14 cellular contexts compared by ENCODE assay signal in genomic region chr1:161949543-161949942, GRCh38.
A peak's percentile ranks its signal among the peaks of the same experiment; 100 is the strongest.
DNase-seq lines count a peak whose midpoint lies in the region; ATAC-seq and TF ChIP-seq lines count a peak whose summit lies in the region.
"Had no signal": no experiment of that assay in that cellular context is flagged by ENCODE, and none has a peak within 500 bp of the region (broad histone marks: within the 10 kb centered on the region; RNA-seq: fewer than 3 reads in every experiment).

No MANE protein-coding gene starts in this region.

- CTCF ChIA-PET in HEK293T (lab: Yijun Ruan, JAX) = no interaction called here

- peak overlapping the region; percentile 15; the same call in 1 of the 2 replicates for H3K4me2 ChIP-seq in BLaER1
- H3K4me2 ChIP-seq: KMS-11 had no signal

- no peaks in the 10 kb centered on the region for H3K9me3 ChIP-seq in BLaER1
- H3K9me3 ChIP-seq: SJSA1 had no signal

- no peaks in the 10 kb centered on the region for H3K27me3 Mint-ChIP-seq in chondrocyte (ENCODE audit: low read depth)
- H3K27me3 Mint-ChIP-seq in osteocyte (ENCODE audit: unreplicated experiment) = no peaks in the 10 kb centered on the region

- no peaks in the 10 kb centered on the region; the same call in 1 of the 2 replicates for H4K20me1 ChIP-seq in BLaER1

- no peak overlapping the region for H3K27ac ChIP-seq in BLaER1
- H3K27ac ChIP-seq: C4-2B, KMS-11, SJSA1 had no signal

- no peak overlapping the region for H3K4me3 Mint-ChIP-seq in chondrocyte (ENCODE audit: unreplicated experiment)
- no peak overlapping the region for H3K4me3 Mint-ChIP-seq in osteocyte (ENCODE audit: unreplicated experiment)

- no peak for DNase-seq in HEK293T (ENCODE audit: extremely low spot score)
- DNase-seq in chondrocyte (ENCODE audit: low spot score) = no peak
- no peak for DNase-seq in osteocyte (ENCODE audit: extremely low spot score, unreplicated experiment)
- no peak for DNase-seq in NOMO-1 (lab: John Stamatoyannopoulos, UW; ENCODE audit: unreplicated experiment in 2 of 2)
- DNase-seq in inferior parietal cortex (ENCODE audit: extremely low spot score) = no peak
- no peak for DNase-seq in NCI-H2196 (lab: John Stamatoyannopoulos, UW; ENCODE audit: unreplicated experiment)
- DNase-seq: NCI-H1417 treated with DMSO at 0.1 percent for 48 hours, NCI-H187 treated with DMSO at 0.1 percent for 48 hours had no signal

- H3K4me3 ChIP-seq in BLaER1 = no peak overlapping the region
- H3K4me3 ChIP-seq: SJSA1 had no signal

- peaks cover 16% of the 10 kb centered on the region for H3K36me3 ChIP-seq in BLaER1

- H3K4me1 Mint-ChIP-seq in chondrocyte (ENCODE audit: low read depth) = peaks cover 69% of the 10 kb centered on the region
- H3K4me1 Mint-ChIP-seq in osteocyte (ENCODE audit: unreplicated experiment) = peaks cover 67% of the 10 kb centered on the region

- POLR2A ChIA-PET in HEK293T (lab: Yijun Ruan, JAX) = no interaction called here

- H3K27ac Mint-ChIP-seq in chondrocyte (ENCODE audit: unreplicated experiment) (peak overlapping the region; percentile 70), osteocyte (ENCODE audit: unreplicated experiment) (peak overlapping the region; percentile 53)

- H3K9me3 Mint-ChIP-seq in chondrocyte (ENCODE audit: low read depth) (peaks cover 8% of the 10 kb centered on the region), osteocyte (ENCODE audit: unreplicated experiment) (peaks cover 5% of the 10 kb centered on the region)

- peaks cover 17% of the 10 kb centered on the region for H3K4me1 ChIP-seq in BLaER1

- TF ChIP-seq CTCF in chondrocyte (IDR thresholded peaks at IDR 0.05) (no peak), osteocyte (IDR thresholded peaks at IDR 0.05) (no peak)

- peaks cover 4% of the 10 kb centered on the region for H3K36me3 Mint-ChIP-seq in chondrocyte (ENCODE audit: low read depth)
- H3K36me3 Mint-ChIP-seq in osteocyte (ENCODE audit: unreplicated experiment) = peaks cover under 1% of the 10 kb centered on the region

- H3K27me3 ChIP-seq in BLaER1 = no peaks in the 10 kb centered on the region
- H3K27me3 ChIP-seq: SJSA1 had no signal

- no peak for ATAC-seq in HG03175 (IDR thresholded peaks at IDR 0.05; ENCODE audit: unreplicated experiment)
- ATAC-seq: Panc1 had no signal

- no peak overlapping the region for H3K9ac ChIP-seq in BLaER1
- H3K9ac ChIP-seq: KMS-11 had no signal

TF ChIP-seq in HEK293T, 16 proteins besides CTCF, POLR2A, EP300 and RAD21:
- peak; percentile 71 for TF ChIP-seq PKNOX1 (IDR thresholded peaks at IDR 0.05)
- no peak for TF ChIP-seq ELF4 (IDR thresholded peaks at IDR 0.05)
TF ChIP-seq in HEK293T: peak in this region for 1.
